ENCODE assay signal across 10 cellular contexts in genomic region chr17:82931696-82932060, GRCh38.
DNase-seq lines count a peak whose midpoint lies in the region; ATAC-seq and TF ChIP-seq lines count a peak whose summit lies in the region.
"Had no signal": no experiment of that assay in that cellular context is flagged by ENCODE, and none has a peak within 500 bp of the region (broad histone marks: within the 10 kb centered on the region; RNA-seq: fewer than 3 reads in every experiment).

No MANE protein-coding gene starts in this region.

- H3K27me3 ChIP-seq in ovary (no peaks in the 10 kb centered on the region), HAP-1 (ENCODE audit: low read depth) (no peaks in the 10 kb centered on the region)

- intact Hi-C loops in ovary (cut with DNase I) = no loop called here

- H3K36me3 ChIP-seq in ovary (no peaks in the 10 kb centered on the region), HAP-1 (replicated peaks) (peaks cover 98% of the 10 kb centered on the region)

- no peak for TF ChIP-seq POLR2A in ovary (IDR thresholded peaks at IDR 0.05)

- no peak overlapping the region for H3K27ac ChIP-seq in ovary
- H3K27ac ChIP-seq: parathyroid adenoma had no signal

- in situ Hi-C loops in HAP-1 (cut with MboI; ENCODE audit: low sequenced_read_pairs) = no loop called here

- 14 to 45% (median 15%) methylated on average over 11 of the region's 11 CpGs for WGBS in ovary, 3 donors

- DNase-seq in AG09309 (ENCODE audit: low read depth) (peak; percentile 59), fibroblast of peridontal ligament (ENCODE audit: extremely low read depth) (peak; percentile 93), ovary (peak; percentile 80 to 86 (median 82)), NCI-H748 treated with DMSO at 0.1 percent for 48 hours (lab: John Stamatoyannopoulos, UW) (no peak), HAP-1 (ENCODE audit: low spot score in 2 of 2) (no peak)
- DNase-seq: NCI-H345 had no signal

- no peak for TF ChIP-seq CTCF in AG09309 (IDR thresholded peaks at IDR 0.05; ENCODE audit: control insufficient read depth, insufficient read depth, low read depth, low read length, missing control alignments)
- no peak for TF ChIP-seq CTCF in ovary (IDR thresholded peaks at IDR 0.05)

- H3K4me3 ChIP-seq in AG09309 (ENCODE audit: control insufficient read depth, low read depth, low read length) (no peak overlapping the region), ovary (no peak overlapping the region), HAP-1 (no peak overlapping the region)

- ATAC-seq in SK-N-SH treated with all-trans-retinoic acid at 6 μM for 48 hours (peak; percentile 70), HG03196 (IDR thresholded peaks at IDR 0.05; ENCODE audit: unreplicated experiment) (no peak), GM18858 (IDR thresholded peaks at IDR 0.05; ENCODE audit: unreplicated experiment) (no peak)

- no peaks in the 10 kb centered on the region for H3K9me3 ChIP-seq in ovary
- H3K9me3 ChIP-seq in HAP-1 = no peaks in the 10 kb centered on the region

- no peak for TF ChIP-seq EP300 in ovary (IDR thresholded peaks at IDR 0.05)

- H3K4me1 ChIP-seq in ovary (ENCODE audit: insufficient read depth) = peaks cover 5% of the 10 kb centered on the region
- no peaks in the 10 kb centered on the region for H3K4me1 ChIP-seq in HAP-1
- H3K4me1 ChIP-seq: parathyroid adenoma had no signal

TF ChIP-seq in SK-N-SH treated with all-trans-retinoic acid at 6 μM for 48 hours, 23 proteins besides CTCF, POLR2A, EP300 and RAD21:
- TF ChIP-seq ZNF8 (CRISPR knock-in tag; IDR thresholded peaks at IDR 0.05) (no peak), PATZ1 (CRISPR knock-in tag; IDR thresholded peaks at IDR 0.05; ENCODE audit: borderline replicate concordance) (no peak), CSRNP3 (CRISPR knock-in tag; IDR thresholded peaks at IDR 0.05) (no peak), POU6F1 (CRISPR knock-in tag; IDR thresholded peaks at IDR 0.05; ENCODE audit: borderline replicate concordance, low read depth) (no peak), TOX (CRISPR knock-in tag; IDR thresholded peaks at IDR 0.05; ENCODE audit: borderline replicate concordance) (no peak), ESRRG (CRISPR knock-in tag; IDR thresholded peaks at IDR 0.05) (no peak), TCF4 (CRISPR knock-in tag; IDR thresholded peaks at IDR 0.05; ENCODE audit: borderline replicate concordance) (no peak), RARB (CRISPR knock-in tag; IDR thresholded peaks at IDR 0.05) (no peak), ARNTL (CRISPR knock-in tag; IDR thresholded peaks at IDR 0.05; ENCODE audit: borderline replicate concordance, low read depth) (no peak), BACH2 (CRISPR knock-in tag; IDR thresholded peaks at IDR 0.05; ENCODE audit: borderline replicate concordance) (no peak), PPARA (CRISPR knock-in tag; IDR thresholded peaks at IDR 0.05; ENCODE audit: borderline replicate concordance) (no peak), ZNF565 (CRISPR knock-in tag; conservative IDR thresholded peaks at IDR 0.05; ENCODE audit: low read depth) (no peak)

Comparison
In these comparisons a context has a peak if more than half of its experiments do, and no peak if none do; other contexts are left out.
1. DNase-seq: peak in AG09309 (single experiment), fibroblast of peridontal ligament (single experiment) and ovary (5 of 5); none in NCI-H748 treated with DMSO at 0.1 percent for 48 hours (single experiment) and HAP-1 (0 of 2).